22 cellular contexts compared by ENCODE assay signal in genomic region chr1:147272042-147272441, GRCh38. TPM values are rescaled to one million over a fixed set of nuclear protein-coding genes. Genes with fewer than 3 reads are reported as not detected.
DNase-seq lines count a peak whose midpoint lies in the region; ATAC-seq and TF ChIP-seq lines count a peak whose summit lies in the region.
"Had no signal": no experiment of that assay in that cellular context is flagged by ENCODE, and none has a peak within 500 bp of the region (broad histone marks: within the 10 kb centered on the region; RNA-seq: fewer than 3 reads in every experiment).

No MANE protein-coding gene starts in this region.

- H3K4me3 ChIP-seq in breast epithelium: no peak overlapping the region
- H3K4me3 ChIP-seq: A549 had no signal

- no peak for TF ChIP-seq CTCF in MCF 10A (IDR thresholded peaks at IDR 0.05; ENCODE audit: unreplicated experiment)
- TF ChIP-seq CTCF in breast epithelium (IDR thresholded peaks at IDR 0.05): no peak
- no peak for TF ChIP-seq CTCF in foreskin keratinocyte (conservative IDR thresholded peaks at IDR 0.05)

- H3K9me3 ChIP-seq in breast epithelium: no peaks in the 10 kb centered on the region
- H3K9me3 ChIP-seq: A549, Caco-2 had no signal

- no peaks in the 10 kb centered on the region for H3K27me3 ChIP-seq in breast epithelium
- H3K27me3 ChIP-seq in foreskin keratinocyte: no peaks in the 10 kb centered on the region

- intact Hi-C loops in MCF 10A (cut with micrococcal nuclease): loop anchor here (2.0 to 5.0 kb wide), 3 partner anchors 29 to 620 kb away; partner anchors contain the start of gene CHD1L
- intact Hi-C loops in breast epithelium (cut with DNase I; ENCODE audit: low total_unique reads): no loop called here

- BruUV-seq in MCF 10A (replicated peaks; lab: Mats Ljungman, UMichigan): no TSS peak

- peaks cover 63% of the 10 kb centered on the region for H3K36me3 Mint-ChIP-seq in MCF 10A (ENCODE audit: insufficient read depth, unreplicated experiment)

- peak overlapping the region in 1 of 2 donors; percentile 70 for H3K27ac ChIP-seq in breast epithelium
- peak overlapping the region; percentile 84 for H3K27ac ChIP-seq in foreskin keratinocyte
- H3K27ac ChIP-seq: A549 had no signal

- no peak for DNase-seq in MCF 10A (ENCODE audit: unreplicated experiment)
- DNase-seq in breast epithelium (ENCODE audit: low spot score in 2 of 2): no peak
- no peak for DNase-seq in foreskin keratinocyte
- no peak for DNase-seq in erythroblast (lab: John Stamatoyannopoulos, UW)
- DNase-seq: Caco-2; CD4-positive, alpha-beta T cell; DMS153; EL; GOT3; KG1; NCI-H1436; NCI-H1930; NCI-H510A; NCI-H748 treated with DMSO at 0.1 percent for 48 hours; OCI-M1; SIG-M5 had no signal

- H3K4me3 Mint-ChIP-seq in MCF 10A (ENCODE audit: unreplicated experiment): no peak overlapping the region
- H3K4me3 Mint-ChIP-seq: CD4-positive, alpha-beta T cell had no signal

- TF ChIP-seq POLR2A in breast epithelium (IDR thresholded peaks at IDR 0.05): no peak
- no peak for TF ChIP-seq POLR2A in erythroblast (IDR thresholded peaks at IDR 0.05; ENCODE audit: low read length)

- H3K9me3 Mint-ChIP-seq in MCF 10A (ENCODE audit: unreplicated experiment): no peaks in the 10 kb centered on the region
- H3K9me3 Mint-ChIP-seq: CD4-positive, alpha-beta T cell had no signal

- H3K36me3 ChIP-seq in breast epithelium: no peaks in the 10 kb centered on the region

- CTCF ChIA-PET in MCF 10A (lab: Yijun Ruan, JAX): interaction anchor here (0.6 to 2.8 kb wide), 11 partner anchors 10 to 224 kb away, joined by 3 to 53 read pairs (median 4); no protein-coding TSS in a partner anchor

- peaks cover 14% of the 10 kb centered on the region for H3K4me1 Mint-ChIP-seq in MCF 10A (ENCODE audit: insufficient read depth, unreplicated experiment)

- POLR2A ChIA-PET in MCF 10A (lab: Yijun Ruan, JAX): interaction anchor here (0.9 to 3.0 kb wide), 7 partner anchors 12 to 117 kb away, joined by 4 to 22 read pairs (median 5); partner anchors contain the start of gene PRKAB2

- no peaks in the 10 kb centered on the region for H3K27me3 Mint-ChIP-seq in MCF 10A (ENCODE audit: insufficient read depth, unreplicated experiment)
- H3K27me3 Mint-ChIP-seq: CD4-positive, alpha-beta T cell had no signal

- ATAC-seq in foreskin keratinocyte (no peak), HG02938 (IDR thresholded peaks at IDR 0.05; ENCODE audit: unreplicated experiment) (no peak), HG02763 (IDR thresholded peaks at IDR 0.05; ENCODE audit: unreplicated experiment) (no peak)
- ATAC-seq: A549, HCT116, HepG2 had no signal

- H3K27ac Mint-ChIP-seq in MCF 10A (ENCODE audit: low read depth, unreplicated experiment): peak overlapping the region; percentile 29
- H3K27ac Mint-ChIP-seq: CD4-positive, alpha-beta T cell had no signal

- H3K4me1 ChIP-seq in breast epithelium (no peaks in the 10 kb centered on the region), foreskin keratinocyte (peaks cover 14% of the 10 kb centered on the region)
- H3K4me1 ChIP-seq: Caco-2 had no signal

TF ChIP-seq in PFSK-1, 5 proteins besides CTCF, POLR2A, EP300 and RAD21:
- TF ChIP-seq FOXP2 (optimal IDR thresholded peaks at IDR 0.05; ENCODE audit: borderline replicate concordance, extremely low read depth, extremely low read length, insufficient read depth): no peak
- TF ChIP-seq POLR2AphosphoS5 (IDR thresholded peaks at IDR 0.05; ENCODE audit: low read depth, low read length): no peak
- TF ChIP-seq REST (IDR thresholded peaks at IDR 0.05; ENCODE audit: insufficient read depth in 1 of 2, low read depth in 2 of 2, low read length in 2 of 2): peak; percentile 11 to 54; a peak in 1 of 4 replicates

RNA-seq across cellular contexts. Expression of gene CHD1L, which starts 29.6 kb away (rescaled TPM):
- total RNA-seq in MCF 10A (2022) (73.6 and 81.5 TPM in 2 replicates), breast epithelium (10 to 100 TPM; 16.2 to 27.9 (median 26.3) TPM), foreskin keratinocyte (49.8 and 53.4 TPM in 2 replicates)
- 15.4 TPM for polyA plus RNA-seq in PFSK-1 (2012; ENCODE audit: insufficient read length, low read depth)
- 32.1 and 38.2 TPM in 2 replicates for polyA plus RNA-seq in foreskin keratinocyte

RNA-seq across cellular contexts. Expression of gene FMO5, which starts 46.9 kb away (rescaled TPM):
- total RNA-seq in MCF 10A (2022) (0.72 and 0.86 TPM in 2 replicates), breast epithelium (10 to 100 TPM in 2 of 3 donors, 1 to 10 TPM in 1; 7.8 to 32.6 (median 22.0) TPM), foreskin keratinocyte (0.21 and 0.31 TPM in 2 replicates)
- 0.20 TPM for polyA plus RNA-seq in PFSK-1 (2012; ENCODE audit: insufficient read length, low read depth)
- polyA plus RNA-seq in foreskin keratinocyte: 0.07 and 0.08 TPM in 2 replicates
